ENCODE assay signal across 19 cellular contexts in genomic region chr2:191176305-191176704, GRCh38. TPM values are rescaled to one million over a fixed set of nuclear protein-coding genes. Genes with fewer than 3 reads are reported as not detected.
DNase-seq lines count a peak whose midpoint lies in the region; ATAC-seq and TF ChIP-seq lines count a peak whose summit lies in the region.
"Had no signal": no experiment of that assay in that cellular context is flagged by ENCODE, and none has a peak within 500 bp of the region (broad histone marks: within the 10 kb centered on the region; RNA-seq: fewer than 3 reads in every experiment).

No MANE protein-coding gene starts in this region.

- intact Hi-C loops in activated CD8-positive, alpha-beta T cell treated with anti-CD3 and anti-CD28 coated beads for 36 hours (cut with micrococcal nuclease): no loop called here

- no peak overlapping the region for H3K4me3 ChIP-seq in effector memory CD4-positive, alpha-beta T cell (ENCODE audit: insufficient read depth, low read depth, low read length, poor library complexity, severe bottlenecking)
- H3K4me3 ChIP-seq: dorsolateral prefrontal cortex, GM23248, PC-9, SK-N-MC, skin epidermis, upper lobe of right lung had no signal

- H3K36me3 ChIP-seq in effector memory CD4-positive, alpha-beta T cell (ENCODE audit: control insufficient read depth, insufficient read depth, low read length): no peaks in the 10 kb centered on the region
- H3K36me3 ChIP-seq: upper lobe of right lung had no signal

- no peaks in the 10 kb centered on the region for H3K27me3 ChIP-seq in effector memory CD4-positive, alpha-beta T cell (replicated peaks; ENCODE audit: control insufficient read depth, insufficient read depth, low read length, poor library complexity, severe bottlenecking)
- H3K27me3 ChIP-seq: upper lobe of right lung had no signal

- no peak for TF ChIP-seq CTCF in activated CD8-positive, alpha-beta T cell treated with anti-CD3 and anti-CD28 coated beads for 36 hours (IDR thresholded peaks at IDR 0.05)

- H3K4me1 Mint-ChIP-seq in activated CD8-positive, alpha-beta T cell treated with anti-CD3 and anti-CD28 coated beads for 36 hours (ENCODE audit: low read depth): peaks cover 61% of the 10 kb centered on the region

- no peaks in the 10 kb centered on the region for H3K36me3 Mint-ChIP-seq in activated CD8-positive, alpha-beta T cell treated with anti-CD3 and anti-CD28 coated beads for 36 hours (ENCODE audit: low read depth)
- H3K36me3 Mint-ChIP-seq: stimulated activated effector memory CD8-positive, alpha-beta T cell treated with anti-CD3 and anti-CD28 coated beads, Interleukin-12 subunit alpha, Interleukin-12 subunit beta, amount 100 ng/mL, for 72 hours had no signal

- H3K27ac ChIP-seq in effector memory CD4-positive, alpha-beta T cell (ENCODE audit: insufficient read depth, low read length, poor library complexity, severe bottlenecking): no peak overlapping the region
- H3K27ac ChIP-seq: dorsolateral prefrontal cortex, GM23248, PC-9, SK-N-MC, skin epidermis, upper lobe of right lung had no signal

- no peaks in the 10 kb centered on the region for H3K4me1 ChIP-seq in effector memory CD4-positive, alpha-beta T cell (ENCODE audit: control insufficient read depth, insufficient read depth, low read length, poor library complexity, severe bottlenecking)

- H3K9me3 ChIP-seq in effector memory CD4-positive, alpha-beta T cell (ENCODE audit: control insufficient read depth, low read length): no peaks in the 10 kb centered on the region
- H3K9me3 ChIP-seq: upper lobe of right lung had no signal

- H3K27me3 Mint-ChIP-seq in activated CD8-positive, alpha-beta T cell treated with anti-CD3 and anti-CD28 coated beads for 36 hours: no peaks in the 10 kb centered on the region

- POLR2A ChIA-PET in activated CD8-positive, alpha-beta T cell treated with anti-CD3 and anti-CD28 coated beads for 36 hours (lab: Charles Lee): interaction anchor here (1.0 kb wide), 2 partner anchors 10 to 25 kb away, joined by 3 to 4 read pairs; partner anchors contain the start of gene STAT4

- DNase-seq in activated CD8-positive, alpha-beta T cell treated with anti-CD3 and anti-CD28 coated beads for 36 hours: no peak
- no peak for DNase-seq in NCI-H446 (lab: John Stamatoyannopoulos, UW)
- DNase-seq in effector memory CD4-positive, alpha-beta T cell: no peak
- DNase-seq: activated gamma-delta T cell, AML-193, dorsolateral prefrontal cortex, GM23248, hippocampal formation, NCI-H1694 treated with DMSO at 0.1 percent for 48 hours, NCI-H510A treated with DMSO at 0.1 percent for 48 hours, PC-9, upper lobe of right lung had no signal

- ATAC-seq in GM18517 (IDR thresholded peaks at IDR 0.05; ENCODE audit: unreplicated experiment) (peak; percentile 69), GM19467 (IDR thresholded peaks at IDR 0.05; ENCODE audit: unreplicated experiment) (peak; percentile 44), HG02973 (IDR thresholded peaks at IDR 0.05; ENCODE audit: unreplicated experiment) (peak; percentile 68), HG03460 (IDR thresholded peaks at IDR 0.05; ENCODE audit: unreplicated experiment) (no peak)
- no peak for ATAC-seq in activated CD8-positive, alpha-beta T cell treated with anti-CD3 and anti-CD28 coated beads for 36 hours
- ATAC-seq: stimulated activated effector memory CD8-positive, alpha-beta T cell treated with anti-CD3 and anti-CD28 coated beads, Interleukin-12 subunit alpha, Interleukin-12 subunit beta, amount 100 ng/mL, for 72 hours; upper lobe of right lung had no signal

- H3K27ac Mint-ChIP-seq in activated CD8-positive, alpha-beta T cell treated with anti-CD3 and anti-CD28 coated beads for 36 hours: peak overlapping the region; percentile 52
- H3K27ac Mint-ChIP-seq: stimulated activated effector memory CD8-positive, alpha-beta T cell treated with anti-CD3 and anti-CD28 coated beads, Interleukin-12 subunit alpha, Interleukin-12 subunit beta, amount 100 ng/mL, for 72 hours had no signal

- no peak overlapping the region for H3K4me3 Mint-ChIP-seq in activated CD8-positive, alpha-beta T cell treated with anti-CD3 and anti-CD28 coated beads for 36 hours
- H3K4me3 Mint-ChIP-seq: stimulated activated effector memory CD8-positive, alpha-beta T cell treated with anti-CD3 and anti-CD28 coated beads, Interleukin-12 subunit alpha, Interleukin-12 subunit beta, amount 100 ng/mL, for 72 hours had no signal

- CTCF ChIA-PET in activated CD8-positive, alpha-beta T cell treated with anti-CD3 and anti-CD28 coated beads for 36 hours (lab: Charles Lee): interaction anchor here (1.3 to 5.9 kb wide), 6 partner anchors 12 to 345 kb away, joined by 3 to 30 read pairs (median 5); no protein-coding TSS in a partner anchor

- no peaks in the 10 kb centered on the region for H3K9me3 Mint-ChIP-seq in activated CD8-positive, alpha-beta T cell treated with anti-CD3 and anti-CD28 coated beads for 36 hours
- H3K9me3 Mint-ChIP-seq: stimulated activated effector memory CD8-positive, alpha-beta T cell treated with anti-CD3 and anti-CD28 coated beads, Interleukin-12 subunit alpha, Interleukin-12 subunit beta, amount 100 ng/mL, for 72 hours had no signal

RNA-seq across cellular contexts. Expression of gene STAT4, which starts 25.5 kb away (rescaled TPM):
- 10 to 100 TPM; 70.8 to 72.2 TPM for total RNA-seq in activated CD8-positive, alpha-beta T cell treated with anti-CD3 and anti-CD28 coated beads for 36 hours

Comparison
In these comparisons a context has a peak if more than half of its experiments do, and no peak if none do; other contexts are left out.
1. ATAC-seq: peak in GM18517 (single experiment), GM19467 (single experiment) and HG02973 (single experiment); none in activated CD8-positive, alpha-beta T cell treated with anti-CD3 and anti-CD28 coated beads for 36 hours (single experiment) and HG03460 (single experiment).